Comparison of ENCODE assay signal across 19 cellular contexts in the genomic region with DNA sequence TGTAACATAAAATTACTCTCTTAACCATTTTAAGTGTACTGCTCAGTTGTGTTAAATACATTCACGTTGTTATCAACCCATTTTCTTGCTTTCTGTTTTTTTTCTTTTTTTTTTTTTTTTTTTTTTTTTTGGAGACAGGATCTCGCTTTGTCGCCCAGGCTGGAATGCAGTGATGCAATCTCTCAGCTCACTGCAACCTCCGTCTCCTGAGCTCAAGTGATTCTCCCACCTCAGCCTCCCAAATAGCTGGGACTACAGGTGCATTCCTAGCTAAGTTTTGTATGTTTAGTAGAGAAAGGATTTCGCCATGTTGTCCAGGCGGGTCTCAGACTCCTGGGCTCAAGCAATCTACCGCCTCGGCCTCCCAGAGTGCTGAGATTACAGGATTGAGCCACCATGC. TPM values are rescaled to one million over a fixed set of nuclear protein-coding genes. Genes with fewer than 3 reads are reported as not detected.
"Had no signal": no experiment of that assay in that cellular context is flagged by ENCODE, and none has a peak within 500 bp of the region (broad histone marks: within the 10 kb centered on the region; RNA-seq: fewer than 3 reads in every experiment).

No MANE protein-coding gene starts in this region.

- H3K4me1 ChIP-seq: foreskin keratinocyte, lower lobe of right lung, upper lobe of right lung had no signal

- H3K9me3 ChIP-seq: lower lobe of right lung, sigmoid colon, spleen, upper lobe of right lung had no signal

- H3K27ac Mint-ChIP-seq: activated naive CD4-positive, alpha-beta T cell treated with anti-CD3 and anti-CD28 coated beads, Interleukin-2, amount 10 ng/mL, durations not matched to agents 7 days and 5 days; nephron; stimulated activated naive B cell treated with anti-CD40 and anti-IgM and Interleukin-4, amounts not matched to agents 10 μg/mL and 1 μg/mL and 100 μg/mL, for 72 hours had no signal

- H3K4me3 Mint-ChIP-seq: activated naive CD4-positive, alpha-beta T cell treated with anti-CD3 and anti-CD28 coated beads, Interleukin-2, amount 10 ng/mL, durations not matched to agents 7 days and 5 days; activated naive CD8-positive, alpha-beta T cell treated with anti-CD3 and anti-CD28 coated beads, Interleukin-2, amount 50 U/mL, for 24 hours; nephron; stimulated activated naive B cell treated with anti-CD40 and anti-IgM and Interleukin-4, amounts not matched to agents 10 μg/mL and 1 μg/mL and 100 μg/mL, for 72 hours had no signal

- DNase-seq: activated effector memory CD4-positive, alpha-beta T cell treated with Interleukin-2 at 50 U/mL for 16 hours; activated naive CD4-positive, alpha-beta T cell treated with anti-CD3 and anti-CD28 coated beads, Interleukin-2, amount 10 ng/mL, durations not matched to agents 7 days and 5 days; activated naive CD8-positive, alpha-beta T cell treated with anti-CD3 and anti-CD28 coated beads, Interleukin-2, amount 50 U/mL, for 24 hours; activated T-cell treated with anti-CD3 and anti-CD28 coated beads for 4 hours; effector CD8-positive, alpha-beta T cell; hypothalamus; lower lobe of right lung; sigmoid colon; spleen; stimulated activated CD4-positive, alpha-beta T cell treated with anti-CD3 and anti-CD28 coated beads, Interleukin-4, amount 100 ng/mL, for 4 hours; stimulated activated naive B cell treated with anti-CD40 and anti-IgM and Interleukin-4, amounts not matched to agents 10 μg/mL and 1 μg/mL and 100 μg/mL, for 72 hours; T1000; upper lobe of right lung had no signal

- H3K9me3 Mint-ChIP-seq: activated naive CD4-positive, alpha-beta T cell treated with anti-CD3 and anti-CD28 coated beads, Interleukin-2, amount 10 ng/mL, durations not matched to agents 7 days and 5 days; activated naive CD8-positive, alpha-beta T cell treated with anti-CD3 and anti-CD28 coated beads, Interleukin-2, amount 50 U/mL, for 24 hours; nephron; stimulated activated naive B cell treated with anti-CD40 and anti-IgM and Interleukin-4, amounts not matched to agents 10 μg/mL and 1 μg/mL and 100 μg/mL, for 72 hours had no signal

- H3K4me3 ChIP-seq: lower lobe of right lung, sigmoid colon, spleen, upper lobe of right lung had no signal

- H3K36me3 Mint-ChIP-seq: activated naive CD4-positive, alpha-beta T cell treated with anti-CD3 and anti-CD28 coated beads, Interleukin-2, amount 10 ng/mL, durations not matched to agents 7 days and 5 days; stimulated activated naive B cell treated with anti-CD40 and anti-IgM and Interleukin-4, amounts not matched to agents 10 μg/mL and 1 μg/mL and 100 μg/mL, for 72 hours had no signal

- H3K27me3 ChIP-seq: sigmoid colon, upper lobe of right lung had no signal

- H3K27ac ChIP-seq: foreskin keratinocyte, lower lobe of right lung, upper lobe of right lung had no signal

- H3K36me3 ChIP-seq: lower lobe of right lung, sigmoid colon, spleen, upper lobe of right lung had no signal

- H3K4me1 Mint-ChIP-seq: activated naive CD4-positive, alpha-beta T cell treated with anti-CD3 and anti-CD28 coated beads, Interleukin-2, amount 10 ng/mL, durations not matched to agents 7 days and 5 days had no signal

RNA-seq across cellular contexts. Expression of gene C13orf42, which starts 42.5 kb away (rescaled TPM):
- total RNA-seq: bronchial epithelial cell; cerebellum; foreskin keratinocyte; lower lobe of right lung; sigmoid colon; T-helper 1 cell treated with Interleukin-12 subunit alpha and Interleukin-12 subunit beta and Interleukin-4 antibody, amounts not matched to agents 30 ng/mL and 1 ng/mL, for 36 hours; upper lobe of right lung had no signal
- polyA plus RNA-seq: foreskin keratinocyte, keratinocyte, sigmoid colon had no signal
